28 cellular contexts compared by ENCODE assay signal in the genomic region with DNA sequence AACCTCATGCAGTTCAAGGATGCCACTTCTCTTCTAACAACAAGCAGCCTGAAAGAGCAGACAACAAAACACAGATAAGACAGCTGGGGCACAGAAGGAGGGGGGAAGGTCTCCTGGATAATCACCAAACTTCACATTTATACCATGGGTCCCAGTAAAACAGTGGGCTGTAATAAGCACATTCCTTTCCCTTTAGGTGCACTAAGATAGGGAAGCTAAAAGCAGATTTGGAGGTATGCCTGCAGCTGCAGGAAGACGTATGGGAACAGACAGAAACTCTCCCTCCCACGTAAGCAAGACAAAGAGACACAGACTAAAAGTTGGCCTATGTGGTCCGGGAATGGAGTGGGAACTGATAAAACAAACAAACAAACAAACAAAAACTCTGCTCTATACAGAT.
DNase-seq lines count a peak whose midpoint lies in the region; ATAC-seq, FAIRE-seq and TF ChIP-seq lines count a peak whose summit lies in the region.
"Had no signal": no experiment of that assay in that cellular context is flagged by ENCODE, and none has a peak within 500 bp of the region (broad histone marks: within the 10 kb centered on the region; RNA-seq: fewer than 3 reads in every experiment).

No MANE protein-coding gene starts in this region.

- no peaks in the 10 kb centered on the region for H3K79me2 ChIP-seq in astrocyte (ENCODE audit: insufficient read depth, low read length)

- no peaks in the 10 kb centered on the region for H3K36me3 ChIP-seq in astrocyte (ENCODE audit: insufficient read depth, low read length)
- H3K36me3 ChIP-seq: uterus had no signal

- H3K9me3 ChIP-seq in astrocyte (ENCODE audit: insufficient read depth, low read depth, low read length), result no peaks in the 10 kb centered on the region
- no peaks in the 10 kb centered on the region for H3K9me3 ChIP-seq in CD4-positive, alpha-beta T cell (ENCODE audit: control insufficient read depth, low read length)
- H3K9me3 ChIP-seq: mucosa of descending colon, testis, uterus had no signal

- no peak for FAIRE-seq in astrocyte (lab: Jason Lieb, UNC)
- FAIRE-seq: D721Med had no signal

- CTCF ChIA-PET in CD4-positive, alpha-beta T cell (lab: Charles Lee), result no interaction called here

- H3K4me1 ChIP-seq in astrocyte (ENCODE audit: insufficient read depth, low read length), result no peaks in the 10 kb centered on the region
- H3K4me1 ChIP-seq: uterus had no signal

- peak; percentile 11 for ATAC-seq in GM19351 (IDR thresholded peaks at IDR 0.05; ENCODE audit: unreplicated experiment)
- ATAC-seq in CD4-positive, alpha-beta T cell (ENCODE audit: poor library complexity), result no peak
- ATAC-seq: activated CD8-positive, alpha-beta T cell treated with anti-CD3 and anti-CD28 coated beads for 36 hours; left ventricle myocardium superior; mucosa of descending colon; stimulated activated effector memory CD8-positive, alpha-beta T cell treated with anti-CD3 and anti-CD28 coated beads, Interleukin-12 subunit alpha, Interleukin-12 subunit beta, amount 100 ng/mL, for 72 hours had no signal

- intact Hi-C loops in CD4-positive, alpha-beta T cell (cut with DNase I, micrococcal nuclease), result no loop called here

- H3K36me3 Mint-ChIP-seq in astrocyte (ENCODE audit: low read depth, unreplicated experiment), result no peaks in the 10 kb centered on the region
- H3K36me3 Mint-ChIP-seq in nephron progenitor cell (ENCODE audit: low read depth), result no peaks in the 10 kb centered on the region
- H3K36me3 Mint-ChIP-seq in CD4-positive, alpha-beta T cell (ENCODE audit: low read depth), result no peaks in the 10 kb centered on the region
- H3K36me3 Mint-ChIP-seq: immature natural killer cell; stimulated activated effector memory CD8-positive, alpha-beta T cell treated with anti-CD3 and anti-CD28 coated beads, Interleukin-12 subunit alpha, Interleukin-12 subunit beta, amount 100 ng/mL, for 72 hours had no signal

- H2AFZ ChIP-seq in astrocyte (ENCODE audit: low read depth, low read length), result peak overlapping the region; percentile 52

- POLR2A ChIA-PET in CD4-positive, alpha-beta T cell (lab: Charles Lee), result no interaction called here

- H3K4me1 Mint-ChIP-seq in astrocyte (ENCODE audit: low read depth, unreplicated experiment) (no peaks in the 10 kb centered on the region), nephron progenitor cell (peaks cover 12% of the 10 kb centered on the region)
- H3K4me1 Mint-ChIP-seq in CD4-positive, alpha-beta T cell (ENCODE audit: low read depth), result no peaks in the 10 kb centered on the region
- H3K4me1 Mint-ChIP-seq: immature natural killer cell; stimulated activated effector memory CD8-positive, alpha-beta T cell treated with anti-CD3 and anti-CD28 coated beads, Interleukin-12 subunit alpha, Interleukin-12 subunit beta, amount 100 ng/mL, for 72 hours had no signal

- H3K27me3 Mint-ChIP-seq in astrocyte (ENCODE audit: low read depth, unreplicated experiment), result no peaks in the 10 kb centered on the region
- H3K27me3 Mint-ChIP-seq in nephron progenitor cell (ENCODE audit: low read depth, poor library complexity), result no peaks in the 10 kb centered on the region
- no peaks in the 10 kb centered on the region for H3K27me3 Mint-ChIP-seq in CD4-positive, alpha-beta T cell
- H3K27me3 Mint-ChIP-seq: activated CD8-positive, alpha-beta T cell treated with anti-CD3 and anti-CD28 coated beads for 36 hours had no signal

- H3K4me2 ChIP-seq in astrocyte (ENCODE audit: low read length), result peak overlapping the region; percentile 15

- TF ChIP-seq CTCF in astrocyte (IDR thresholded peaks at IDR 0.05; ENCODE audit: insufficient read depth, low read depth, low read length) (no peak), nephron progenitor cell (IDR thresholded peaks at IDR 0.05) (no peak)
- TF ChIP-seq CTCF in CD4-positive, alpha-beta T cell (IDR thresholded peaks at IDR 0.05), result no peak

- H3K9me3 Mint-ChIP-seq in astrocyte (ENCODE audit: unreplicated experiment) (peaks cover 6% of the 10 kb centered on the region), nephron progenitor cell (peaks cover 57% of the 10 kb centered on the region)
- H3K9me3 Mint-ChIP-seq in CD4-positive, alpha-beta T cell, result no peaks in the 10 kb centered on the region

- no peak overlapping the region for H3K4me3 ChIP-seq in astrocyte (ENCODE audit: insufficient read depth, low read depth, low read length)
- H3K4me3 ChIP-seq: mucosa of descending colon, skin epidermis, uterus had no signal

- H3K9ac ChIP-seq in astrocyte (ENCODE audit: low read length), result no peak overlapping the region

- H4K20me1 ChIP-seq in astrocyte (ENCODE audit: insufficient read depth, low read length), result no peaks in the 10 kb centered on the region

- no peak overlapping the region for H3K27ac Mint-ChIP-seq in astrocyte (ENCODE audit: unreplicated experiment)
- H3K27ac Mint-ChIP-seq in nephron progenitor cell, result peak overlapping the region; percentile 30
- H3K27ac Mint-ChIP-seq in CD4-positive, alpha-beta T cell, result no peak overlapping the region
- H3K27ac Mint-ChIP-seq: activated CD8-positive, alpha-beta T cell treated with anti-CD3 and anti-CD28 coated beads for 36 hours; immature natural killer cell; stimulated activated effector memory CD8-positive, alpha-beta T cell treated with anti-CD3 and anti-CD28 coated beads, Interleukin-12 subunit alpha, Interleukin-12 subunit beta, amount 100 ng/mL, for 72 hours had no signal

- no peaks in the 10 kb centered on the region for H3K27me3 ChIP-seq in astrocyte (ENCODE audit: insufficient read depth, low read length)
- H3K27me3 ChIP-seq in CD4-positive, alpha-beta T cell (ENCODE audit: control insufficient read depth, insufficient read depth, low read length), result no peaks in the 10 kb centered on the region
- H3K27me3 ChIP-seq: testis, uterus had no signal

- no peak overlapping the region for H3K4me3 Mint-ChIP-seq in astrocyte (ENCODE audit: unreplicated experiment)
- H3K4me3 Mint-ChIP-seq in nephron progenitor cell, result no peak overlapping the region
- no peak overlapping the region for H3K4me3 Mint-ChIP-seq in CD4-positive, alpha-beta T cell
- H3K4me3 Mint-ChIP-seq: activated CD8-positive, alpha-beta T cell treated with anti-CD3 and anti-CD28 coated beads for 36 hours; immature natural killer cell; stimulated activated effector memory CD8-positive, alpha-beta T cell treated with anti-CD3 and anti-CD28 coated beads, Interleukin-12 subunit alpha, Interleukin-12 subunit beta, amount 100 ng/mL, for 72 hours had no signal

- DNase-seq in M059J (ENCODE audit: low read depth), result peak; percentile 13
- DNase-seq in astrocyte (ENCODE audit: low read depth), result peak; percentile 41
- no peak for DNase-seq in nephron progenitor cell
- DNase-seq in mesenteric fat pad (ENCODE audit: low spot score), result no peak
- DNase-seq in CD4-positive, alpha-beta T cell, result no peak
- DNase-seq in NCI-H2107 treated with DMSO at 0.1 percent for 48 hours (lab: John Stamatoyannopoulos, UW; ENCODE audit: unreplicated experiment), result no peak
- DNase-seq in cerebellar cortex (ENCODE audit: low spot score), result no peak
- DNase-seq: activated CD8-positive, alpha-beta T cell treated with anti-CD3 and anti-CD28 coated beads for 36 hours; amniotic stem cell; cerebellar nuclear complex; erythroblast; foreskin fibroblast; immature natural killer cell; IMR-90; left ventricle myocardium superior; mucosa of descending colon; NCI-H1436 treated with DMSO at 0.1 percent for 48 hours; NCI-H2171 treated with DMSO at 0.1 percent for 48 hours; NCI-H69; stimulated activated CD4-positive, alpha-beta T cell treated with anti-CD3 and anti-CD28 coated beads, Interleukin-2, amount 100 ng/mL, for 24 hours; SW 1271; testis; uterus had no signal

- no peak overlapping the region for H3K27ac ChIP-seq in astrocyte (ENCODE audit: low read depth, low read length)
- no peak overlapping the region for H3K27ac ChIP-seq in CD4-positive, alpha-beta T cell (ENCODE audit: low read depth, low read length)
- H3K27ac ChIP-seq: C4-2B, uterus had no signal

Comparison
In these comparisons a context has a peak if more than half of its experiments do, and no peak if none do; other contexts are left out.
1. DNase-seq: peak in M059J (single experiment) and astrocyte (single experiment); none in nephron progenitor cell (single experiment), mesenteric fat pad (single experiment), CD4-positive, alpha-beta T cell (0 of 10), NCI-H2107 treated with DMSO at 0.1 percent for 48 hours (single experiment) and cerebellar cortex (single experiment).